Comparison of ENCODE assay signal across 14 cellular contexts in the genomic region with DNA sequence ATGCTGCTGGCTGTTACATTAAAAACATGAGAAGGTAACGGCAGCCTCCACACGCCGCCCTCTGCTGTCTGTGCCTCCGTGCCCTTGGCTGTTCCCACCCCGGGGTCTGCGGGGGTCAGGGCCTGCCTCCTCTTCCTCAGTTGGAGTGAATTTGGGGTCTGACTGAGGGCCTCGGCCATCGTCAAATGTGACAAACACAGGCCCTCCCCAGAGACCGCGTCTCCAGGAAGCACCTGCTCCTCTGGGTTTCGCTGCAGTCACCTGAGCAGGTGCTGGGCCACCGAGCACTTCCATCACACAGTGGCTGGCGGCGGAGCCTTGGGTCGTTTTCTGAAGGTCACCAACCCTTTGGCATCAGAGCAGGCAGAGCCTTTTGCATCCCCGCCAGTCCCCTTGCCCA.
DNase-seq lines count a peak whose midpoint lies in the region; ATAC-seq and TF ChIP-seq lines count a peak whose summit lies in the region.
"Had no signal": no experiment of that assay in that cellular context is flagged by ENCODE, and none has a peak within 500 bp of the region (broad histone marks: within the 10 kb centered on the region; RNA-seq: fewer than 3 reads in every experiment).

No MANE protein-coding gene starts in this region.

- H3K4me3 ChIP-seq in left lung (no peak overlapping the region), aorta (ENCODE audit: low read length in 2 of 2) (no peak overlapping the region), suprapubic skin (no peak overlapping the region)
- H3K4me3 ChIP-seq: esophagus squamous epithelium, skin epidermis had no signal

- H3K4me1 ChIP-seq in left lung = no peaks in the 10 kb centered on the region
- H3K4me1 ChIP-seq in aorta (ENCODE audit: control insufficient read depth in 1 of 2, insufficient read depth in 2 of 2, low read length in 2 of 2) = no peaks in the 10 kb centered on the region
- H3K4me1 ChIP-seq in suprapubic skin = peaks cover 12% of the 10 kb centered on the region

- DNase-seq in GM10248 (ENCODE audit: extremely low spot score) (peak; percentile 67), activated B cell treated with CpG ODN at 0.5 μM for 24 hours (peak; percentile 63), left lung (no peak), aorta (no peak), suprapubic skin (ENCODE audit: low spot score in 2 of 2) (no peak)
- no peak for DNase-seq in activated CD8-positive, alpha-beta memory T cell treated with anti-CD3 and anti-CD28 coated beads, Interleukin-2, amount 50 U/mL, for 48 hours
- DNase-seq: activated CD4-positive, CD25-positive, alpha-beta regulatory T cell treated with anti-CD3 and anti-CD28 coated beads, Interleukin-2, amount 50 U/mL, for 72 hours; activated gamma-delta T cell treated with Interleukin-2 at 50 U/mL for 16 hours; esophagus squamous epithelium; NCI-H2171 had no signal

- TF ChIP-seq POLR2A in suprapubic skin (IDR thresholded peaks at IDR 0.05) = no peak

- no peaks in the 10 kb centered on the region for H3K9me3 Mint-ChIP-seq in activated B cell treated with CpG ODN at 0.5 μM for 24 hours
- H3K9me3 Mint-ChIP-seq: central memory CD8-positive, alpha-beta T cell had no signal

- H3K27ac ChIP-seq in left lung (no peak overlapping the region), aorta (ENCODE audit: low read depth in 1 of 2, low read length in 2 of 2) (no peak overlapping the region), suprapubic skin (no peak overlapping the region)
- H3K27ac ChIP-seq: esophagus squamous epithelium had no signal

- POLR2A ChIA-PET in GM10248 (lab: Yijun Ruan, JAX) = interaction anchor here (0.5 kb wide), 1 partner anchor 15 kb away, joined by 3 read pairs; no protein-coding TSS in a partner anchor
- POLR2A ChIA-PET in activated B cell treated with CpG ODN at 0.5 μM for 24 hours (lab: Charles Lee) = interaction anchor here (1.2 to 5.6 kb wide), 7 partner anchors 29 to 73 kb away, joined by 6 to 44 read pairs (median 11); no protein-coding TSS in a partner anchor

- ATAC-seq in GM19395 (IDR thresholded peaks at IDR 0.05; ENCODE audit: unreplicated experiment) (peak; percentile 43), HG03108 (IDR thresholded peaks at IDR 0.05; ENCODE audit: unreplicated experiment) (peak; percentile 70), activated B cell treated with CpG ODN at 0.5 μM for 24 hours (ENCODE audit: low read depth) (peak; percentile 46), left lung (no peak), aorta (ENCODE audit: low FRiP score) (no peak)

- peak overlapping the region; percentile 97 for H3K27ac Mint-ChIP-seq in activated B cell treated with CpG ODN at 0.5 μM for 24 hours

- 93 to 95% methylated on average over 16 of the region's 16 CpGs for WGBS in aorta, 2 donors
- WGBS in suprapubic skin = 94% methylated on average over 14 of the region's 16 CpGs

- CTCF ChIA-PET in GM10248 (lab: Yijun Ruan, JAX) = interaction anchor here (1.1 kb wide), 1 partner anchor 12 kb away, joined by 3 read pairs; no protein-coding TSS in a partner anchor
- CTCF ChIA-PET in activated B cell treated with CpG ODN at 0.5 μM for 24 hours (lab: Charles Lee) = interaction anchor here (0.6 to 1.6 kb wide), 2 partner anchors 57 to 58 kb away, joined by 4 to 5 read pairs; no protein-coding TSS in a partner anchor

- peak overlapping the region; percentile 92 for H3K4me3 Mint-ChIP-seq in activated B cell treated with CpG ODN at 0.5 μM for 24 hours
- H3K4me3 Mint-ChIP-seq: central memory CD8-positive, alpha-beta T cell had no signal

- H3K9me3 ChIP-seq in left lung (no peaks in the 10 kb centered on the region), aorta (ENCODE audit: control insufficient read depth, low read length) (no peaks in the 10 kb centered on the region), suprapubic skin (no peaks in the 10 kb centered on the region)
- H3K9me3 ChIP-seq: esophagus squamous epithelium had no signal

- H3K36me3 ChIP-seq in left lung = peaks cover 0 to 56% of the 10 kb centered on the region in 2 donors
- H3K36me3 ChIP-seq in aorta (ENCODE audit: control insufficient read depth in 1 of 2, insufficient read depth in 2 of 2, low read length in 1 of 2) = no peaks in the 10 kb centered on the region
- peaks cover 53% of the 10 kb centered on the region for H3K36me3 ChIP-seq in suprapubic skin

- TF ChIP-seq CTCF in GM10248 (IDR thresholded peaks at IDR 0.05; ENCODE audit: control extremely low read depth, extremely low read depth, low read depth, missing control alignments) (peak; percentile 13), activated B cell treated with CpG ODN at 0.5 μM for 24 hours (IDR thresholded peaks at IDR 0.05) (no peak), left lung (IDR thresholded peaks at IDR 0.05) (no peak), suprapubic skin (IDR thresholded peaks at IDR 0.05) (no peak)

- H3K27me3 ChIP-seq in left lung (no peaks in the 10 kb centered on the region), aorta (ENCODE audit: control insufficient read depth in 1 of 2, insufficient read depth in 2 of 2, low read length in 1 of 2) (no peaks in the 10 kb centered on the region), suprapubic skin (no peaks in the 10 kb centered on the region)
- H3K27me3 ChIP-seq: esophagus squamous epithelium had no signal

- peaks cover 66% of the 10 kb centered on the region for H3K36me3 Mint-ChIP-seq in activated B cell treated with CpG ODN at 0.5 μM for 24 hours (ENCODE audit: low read depth)

- intact Hi-C loops in activated B cell treated with CpG ODN at 0.5 μM for 24 hours (cut with micrococcal nuclease) = loop anchor here (1.0 to 5.0 kb wide), 4 partner anchors 30 to 176 kb away; no protein-coding TSS in a partner anchor
- intact Hi-C loops in left lung (cut with DNase I) = no loop called here
- intact Hi-C loops in aorta (cut with DNase I) = no loop called here

- TF ChIP-seq EP300 in suprapubic skin (IDR thresholded peaks at IDR 0.05) = no peak

- H3K4me1 Mint-ChIP-seq in activated B cell treated with CpG ODN at 0.5 μM for 24 hours = peaks cover 66% of the 10 kb centered on the region
- H3K4me1 Mint-ChIP-seq: central memory CD8-positive, alpha-beta T cell had no signal

- H3K27me3 Mint-ChIP-seq in activated B cell treated with CpG ODN at 0.5 μM for 24 hours = no peaks in the 10 kb centered on the region
- H3K27me3 Mint-ChIP-seq: central memory CD8-positive, alpha-beta T cell had no signal

Comparison
In these comparisons a context has a peak if more than half of its experiments do, and no peak if none do; other contexts are left out.
1. DNase-seq: peak in GM10248 (single experiment) and activated B cell treated with CpG ODN at 0.5 μM for 24 hours (single experiment); none in left lung (0 of 2), activated CD8-positive, alpha-beta memory T cell treated with anti-CD3 and anti-CD28 coated beads, Interleukin-2, amount 50 U/mL, for 48 hours (single experiment), aorta (0 of 2) and suprapubic skin (0 of 2).
2. ATAC-seq: peak in GM19395 (single experiment), HG03108 (single experiment) and activated B cell treated with CpG ODN at 0.5 μM for 24 hours (single experiment); none in left lung (single experiment) and aorta (single experiment).